ENCODE assay signal across 15 cellular contexts in genomic region chr5:174145821-174146220, GRCh38.
A peak's percentile ranks its signal among the peaks of the same experiment; 100 is the strongest.
DNase-seq lines count a peak whose midpoint lies in the region; ATAC-seq and TF ChIP-seq lines count a peak whose summit lies in the region.
"Had no signal": no experiment of that assay in that cellular context is flagged by ENCODE, and none has a peak within 500 bp of the region (broad histone marks: within the 10 kb centered on the region; RNA-seq: fewer than 3 reads in every experiment).

No MANE protein-coding gene starts in this region.

- ATAC-seq in GM21367 (IDR thresholded peaks at IDR 0.05; ENCODE audit: unreplicated experiment), result no peak
- no peak for ATAC-seq in GM18873 (IDR thresholded peaks at IDR 0.05; ENCODE audit: low FRiP score, unreplicated experiment)
- ATAC-seq: left ventricle myocardium superior had no signal

- no peak for TF ChIP-seq CTCF in VCaP (conservative IDR thresholded peaks at IDR 0.05)
- TF ChIP-seq CTCF in vagina (IDR thresholded peaks at IDR 0.05), result no peak
- no peak for TF ChIP-seq CTCF in Peyer's patch (IDR thresholded peaks at IDR 0.05)

- H3K36me3 ChIP-seq in vagina (no peaks in the 10 kb centered on the region), Peyer's patch (no peaks in the 10 kb centered on the region)
- H3K36me3 ChIP-seq: ascending aorta, esophagus squamous epithelium, right atrium auricular region had no signal

- intact Hi-C loops in vagina (cut with DNase I), result no loop called here

- TF ChIP-seq POLR2A in vagina (IDR thresholded peaks at IDR 0.05) (no peak), Peyer's patch (IDR thresholded peaks at IDR 0.05) (no peak)

- H3K4me3 ChIP-seq in vagina, result no peak overlapping the region
- H3K4me3 ChIP-seq in Peyer's patch, result no peak overlapping the region
- H3K4me3 ChIP-seq: ascending aorta, esophagus squamous epithelium, right atrium auricular region had no signal

- H3K4me1 ChIP-seq in vagina, result no peaks in the 10 kb centered on the region
- H3K4me1 ChIP-seq in Peyer's patch, result no peaks in the 10 kb centered on the region
- H3K4me1 ChIP-seq: ascending aorta, esophagus squamous epithelium, right atrium auricular region had no signal

- no peaks in the 10 kb centered on the region for H3K9me3 ChIP-seq in vagina
- H3K9me3 ChIP-seq in Peyer's patch, result no peaks in the 10 kb centered on the region
- H3K9me3 ChIP-seq: ascending aorta, Caco-2, esophagus squamous epithelium, right atrium auricular region had no signal

- peak overlapping the region; percentile 80 for H3K27ac ChIP-seq in VCaP
- no peak overlapping the region for H3K27ac ChIP-seq in vagina
- no peak overlapping the region for H3K27ac ChIP-seq in Peyer's patch
- H3K27ac ChIP-seq: ascending aorta, esophagus squamous epithelium, right atrium auricular region had no signal

- peak; percentile 7 to 13 for DNase-seq in stimulated activated CD4-positive, alpha-beta T cell treated with anti-CD3 and anti-CD28 coated beads, Interleukin-15, amount 100 ng/mL, for 48 hours (ENCODE audit: low read depth in 2 of 2)
- DNase-seq in stimulated activated CD4-positive, alpha-beta T cell treated with anti-CD3 and anti-CD28 coated beads, Interleukin-4, amount 100 ng/mL, for 4 hours, result no peak
- DNase-seq in iPS-NIHi11 (ENCODE audit: low spot score), result peak; percentile 32
- peak; percentile 43 to 54 for DNase-seq in vagina (ENCODE audit: extremely low spot score in 2 of 2)
- DNase-seq in Peyer's patch, result no peak
- DNase-seq: Caco-2, esophagus squamous epithelium, left ventricle myocardium superior, MV-4-11, Right ventricle myocardium superior had no signal

- H3K27me3 ChIP-seq in vagina, result no peaks in the 10 kb centered on the region
- H3K27me3 ChIP-seq in Peyer's patch, result no peaks in the 10 kb centered on the region
- H3K27me3 ChIP-seq: ascending aorta, right atrium auricular region had no signal

Comparison
In these comparisons a context has a peak if more than half of its experiments do, and no peak if none do; other contexts are left out.
1. DNase-seq: peak in stimulated activated CD4-positive, alpha-beta T cell treated with anti-CD3 and anti-CD28 coated beads, Interleukin-15, amount 100 ng/mL, for 48 hours (2 of 2), iPS-NIHi11 (single experiment) and vagina (2 of 2); none in stimulated activated CD4-positive, alpha-beta T cell treated with anti-CD3 and anti-CD28 coated beads, Interleukin-4, amount 100 ng/mL, for 4 hours (0 of 2) and Peyer's patch (0 of 3).